In genomic region chr1:17165823-17166222, GRCh38 we compare ENCODE assay signal across 2 cellular contexts.
A peak's percentile ranks its signal among the peaks of the same experiment; 100 is the strongest.
TF ChIP-seq lines count a peak whose summit lies in the region.

No MANE protein-coding gene starts in this region.

TF ChIP-seq in HEK293, 187 proteins besides CTCF, POLR2A, EP300 and RAD21:
- TF ChIP-seq MZF1 (tag by site-specific recombination; IDR thresholded peaks at IDR 0.05; ENCODE audit: borderline replicate concordance) (peak; percentile 61; the same call in 1 of the 2 replicates), ZNF514 (tag by site-specific recombination; IDR thresholded peaks at IDR 0.05) (no peak)

TF ChIP-seq in K562, 482 proteins besides CTCF, POLR2A, EP300 and RAD21:
- TF ChIP-seq OTX1 (CRISPR knock-in tag; IDR thresholded peaks at IDR 0.05) (0 out of 2 replicates have a peak, but pooled peaks have one; percentile 27), TCFL5 (CRISPR knock-in tag; conservative IDR thresholded peaks at IDR 0.05) (no peak), KHSRP (IDR thresholded peaks at IDR 0.05) (no peak), REST (CRISPR knock-in tag; IDR thresholded peaks at IDR 0.05; ENCODE audit: low read depth) (no peak), ZC3H8 (IDR thresholded peaks at IDR 0.05) (no peak)
